In genomic region chr2:191643425-191643824, GRCh38 we compare ENCODE assay signal across 16 cellular contexts.
"Had no signal": no experiment of that assay in that cellular context is flagged by ENCODE, and none has a peak within 500 bp of the region (broad histone marks: within the 10 kb centered on the region; RNA-seq: fewer than 3 reads in every experiment).

No MANE protein-coding gene starts in this region.

- H3K9me3 ChIP-seq: left ventricle myocardium inferior, neutrophil, right atrium auricular region, uterus had no signal

- H3K4me1 ChIP-seq: left ventricle myocardium inferior, right atrium auricular region, uterus had no signal

- ATAC-seq: activated T-cell treated with anti-CD3 and anti-CD28 coated beads, Interleukin-2, amount 50 U/mL, for 72 hours had no signal

- H3K27me3 Mint-ChIP-seq: activated naive CD8-positive, alpha-beta T cell treated with anti-CD3 and anti-CD28 coated beads, Interleukin-2, amount 10 ng/mL, durations not matched to agents 7 days and 5 days; memory B cell had no signal

- H3K27ac Mint-ChIP-seq: activated CD4-positive, alpha-beta memory T cell treated with anti-CD3 and anti-CD28 coated beads, Interleukin-2, amount 10 ng/mL, durations not matched to agents 7 days and 5 days; activated naive CD8-positive, alpha-beta T cell treated with anti-CD3 and anti-CD28 coated beads, Interleukin-2, amount 10 ng/mL, durations not matched to agents 7 days and 5 days; activated T-cell treated with anti-CD3 and anti-CD28 coated beads, Interleukin-2, amount 50 U/mL, for 72 hours; memory B cell had no signal

- H3K27me3 ChIP-seq: neutrophil, right atrium auricular region, uterus had no signal

- H3K27ac ChIP-seq: dorsolateral prefrontal cortex, left ventricle myocardium inferior, neutrophil, right atrium auricular region, skin epidermis, uterus had no signal

- DNase-seq: activated CD4-positive, alpha-beta memory T cell treated with anti-CD3 and anti-CD28 coated beads, Interleukin-2, amount 10 ng/mL, durations not matched to agents 7 days and 5 days; activated CD4-positive, alpha-beta T cell treated with anti-CD3 and anti-CD28 coated beads for 1 hour; activated gamma-delta T cell treated with Interleukin-2 at 50 U/mL for 16 hours; activated naive CD8-positive, alpha-beta T cell treated with anti-CD3 and anti-CD28 coated beads, Interleukin-2, amount 10 ng/mL, durations not matched to agents 7 days and 5 days; activated T-cell treated with anti-CD3 and anti-CD28 coated beads, Interleukin-2, amount 50 U/mL, for 72 hours; anterior cingulate cortex; dorsolateral prefrontal cortex; foreskin melanocyte; head of caudate nucleus; left ventricle myocardium inferior; posterior cingulate gyrus; uterus had no signal

- H3K36me3 Mint-ChIP-seq: memory B cell had no signal

- H3K4me3 Mint-ChIP-seq: activated CD4-positive, alpha-beta memory T cell treated with anti-CD3 and anti-CD28 coated beads, Interleukin-2, amount 10 ng/mL, durations not matched to agents 7 days and 5 days; activated naive CD8-positive, alpha-beta T cell treated with anti-CD3 and anti-CD28 coated beads, Interleukin-2, amount 10 ng/mL, durations not matched to agents 7 days and 5 days; activated T-cell treated with anti-CD3 and anti-CD28 coated beads, Interleukin-2, amount 50 U/mL, for 72 hours; memory B cell had no signal

- H3K9me3 Mint-ChIP-seq: activated CD4-positive, alpha-beta memory T cell treated with anti-CD3 and anti-CD28 coated beads, Interleukin-2, amount 10 ng/mL, durations not matched to agents 7 days and 5 days; activated naive CD8-positive, alpha-beta T cell treated with anti-CD3 and anti-CD28 coated beads, Interleukin-2, amount 10 ng/mL, durations not matched to agents 7 days and 5 days; memory B cell had no signal

- H3K36me3 ChIP-seq: left ventricle myocardium inferior, neutrophil, right atrium auricular region, uterus had no signal

- H3K4me3 ChIP-seq: dorsolateral prefrontal cortex, left ventricle myocardium inferior, right atrium auricular region, skin epidermis, uterus had no signal
